In the genomic region with DNA sequence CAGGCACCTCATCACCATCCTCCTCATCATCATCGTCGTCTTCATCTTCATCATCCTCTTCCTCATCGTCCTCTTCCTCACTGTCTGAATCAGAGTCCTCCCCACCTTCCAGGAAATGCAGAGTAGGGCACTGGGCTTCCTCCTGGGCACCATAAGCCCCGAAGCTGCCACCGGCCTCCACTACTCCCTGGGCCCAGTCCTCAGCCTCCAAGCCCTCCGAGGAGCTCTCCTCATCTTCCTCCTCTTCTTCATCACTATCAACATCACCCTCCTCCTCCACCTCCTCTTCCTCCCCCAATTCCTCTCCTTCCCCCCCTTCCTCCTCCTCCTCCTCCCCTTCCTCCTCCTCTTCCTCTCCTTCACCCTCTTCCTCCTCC, we compare ENCODE assay signal across 10 cellular contexts. TPM values are rescaled to one million over a fixed set of nuclear protein-coding genes. Genes with fewer than 3 reads are reported as not detected.
DNase-seq lines count a peak whose midpoint lies in the region; ATAC-seq and TF ChIP-seq lines count a peak whose summit lies in the region.
"Had no signal": no experiment of that assay in that cellular context is flagged by ENCODE, and none has a peak within 500 bp of the region (broad histone marks: within the 10 kb centered on the region; RNA-seq: fewer than 3 reads in every experiment).

No MANE protein-coding gene starts in this region.

- H3K9me3 Mint-ChIP-seq in activated CD8-positive, alpha-beta memory T cell treated with anti-CD3 and anti-CD28 coated beads, Interleukin-2, amount 10 ng/mL, durations not matched to agents 7 days and 5 days (ENCODE audit: low read depth), result no peaks in the 10 kb centered on the region
- no peaks in the 10 kb centered on the region for H3K9me3 Mint-ChIP-seq in activated naive CD8-positive, alpha-beta T cell treated with anti-CD3 and anti-CD28 coated beads for 36 hours
- H3K9me3 Mint-ChIP-seq: CD14-positive monocyte had no signal

- no peaks in the 10 kb centered on the region for H3K27me3 ChIP-seq in hepatocyte
- no peaks in the 10 kb centered on the region for H3K27me3 ChIP-seq in subcutaneous abdominal adipose tissue (ENCODE audit: control insufficient read depth in 5 of 5, insufficient read depth in 4 of 5, low read length in 5 of 5)

- H3K9me3 ChIP-seq in hepatocyte (ENCODE audit: low read depth), result no peaks in the 10 kb centered on the region
- H3K9me3 ChIP-seq in subcutaneous abdominal adipose tissue (ENCODE audit: control insufficient read depth in 5 of 5, low read length in 5 of 5), result no peaks in the 10 kb centered on the region

- H3K9me2 ChIP-seq in hepatocyte (replicated peaks; ENCODE audit: insufficient read depth), result no peaks in the 10 kb centered on the region

- H4K20me1 ChIP-seq in hepatocyte (ENCODE audit: insufficient read depth, poor library complexity, severe bottlenecking), result peaks cover 18% of the 10 kb centered on the region

- TF ChIP-seq CTCF in hepatocyte (IDR thresholded peaks at IDR 0.05; ENCODE audit: poor library complexity), result no peak

- peaks cover 5% of the 10 kb centered on the region for H3K27me3 Mint-ChIP-seq in activated CD8-positive, alpha-beta memory T cell treated with anti-CD3 and anti-CD28 coated beads, Interleukin-2, amount 10 ng/mL, durations not matched to agents 7 days and 5 days
- peaks cover under 1% of the 10 kb centered on the region for H3K27me3 Mint-ChIP-seq in activated naive CD8-positive, alpha-beta T cell treated with anti-CD3 and anti-CD28 coated beads for 36 hours

- H3K4me2 ChIP-seq in hepatocyte, result peak overlapping the region; percentile 97

- no peak for ATAC-seq in activated CD8-positive, alpha-beta memory T cell treated with anti-CD3 and anti-CD28 coated beads, Interleukin-2, amount 10 ng/mL, durations not matched to agents 7 days and 5 days
- no peak for ATAC-seq in HG03039 (IDR thresholded peaks at IDR 0.05; ENCODE audit: unreplicated experiment)

- CTCF ChIA-PET in activated CD8-positive, alpha-beta memory T cell treated with anti-CD3 and anti-CD28 coated beads, Interleukin-2, amount 10 ng/mL, durations not matched to agents 7 days and 5 days (lab: Charles Lee), result interaction anchor here (1.2 to 7.7 kb wide), 3 partner anchors 16 to 209 kb away, joined by 4 to 65 read pairs (median 22); a partner anchor contains a TSS

- peaks cover 32% of the 10 kb centered on the region for H3K79me2 ChIP-seq in hepatocyte

- H3K4me1 ChIP-seq in hepatocyte (ENCODE audit: insufficient read depth), result peaks cover 34% of the 10 kb centered on the region
- H3K4me1 ChIP-seq in subcutaneous abdominal adipose tissue (ENCODE audit: control insufficient read depth in 5 of 5, insufficient read depth in 5 of 5, low read length in 5 of 5), result peaks cover 4 to 46% (median 41%) of the 10 kb centered on the region in 5 donors

- no peak overlapping the region for H3K27ac Mint-ChIP-seq in activated CD8-positive, alpha-beta memory T cell treated with anti-CD3 and anti-CD28 coated beads, Interleukin-2, amount 10 ng/mL, durations not matched to agents 7 days and 5 days
- H3K27ac Mint-ChIP-seq in activated naive CD8-positive, alpha-beta T cell treated with anti-CD3 and anti-CD28 coated beads for 36 hours, result peak overlapping the region; percentile 50

- H3K36me3 Mint-ChIP-seq in activated CD8-positive, alpha-beta memory T cell treated with anti-CD3 and anti-CD28 coated beads, Interleukin-2, amount 10 ng/mL, durations not matched to agents 7 days and 5 days, result peaks cover 3% of the 10 kb centered on the region
- H3K36me3 Mint-ChIP-seq in activated naive CD8-positive, alpha-beta T cell treated with anti-CD3 and anti-CD28 coated beads for 36 hours, result peaks cover 10% of the 10 kb centered on the region

- no peak for DNase-seq in activated CD8-positive, alpha-beta memory T cell treated with anti-CD3 and anti-CD28 coated beads, Interleukin-2, amount 10 ng/mL, durations not matched to agents 7 days and 5 days
- DNase-seq in activated CD8-positive, alpha-beta memory T cell treated with anti-CD3 and anti-CD28 coated beads, Interleukin-2, amount 50 U/mL, for 4 hours, result no peak
- DNase-seq in activated naive CD8-positive, alpha-beta T cell treated with anti-CD3 and anti-CD28 coated beads for 36 hours, result no peak
- DNase-seq in hepatocyte (ENCODE audit: low spot score), result no peak
- DNase-seq in NCI-H2196 treated with DMSO at 0.1 percent for 48 hours (lab: John Stamatoyannopoulos, UW; ENCODE audit: unreplicated experiment), result no peak
- no peak for DNase-seq in RPMI8226

- H3K36me3 ChIP-seq in hepatocyte (replicated peaks; ENCODE audit: insufficient read depth, low read depth) (no peaks in the 10 kb centered on the region), subcutaneous abdominal adipose tissue (ENCODE audit: control insufficient read depth in 5 of 5, insufficient read depth in 5 of 5, low read length in 5 of 5) (peaks cover 0 to 12% (median 6%) of the 10 kb centered on the region in 5 donors)

- H3K4me3 Mint-ChIP-seq in activated CD8-positive, alpha-beta memory T cell treated with anti-CD3 and anti-CD28 coated beads, Interleukin-2, amount 10 ng/mL, durations not matched to agents 7 days and 5 days, result peak overlapping the region; percentile 17
- H3K4me3 Mint-ChIP-seq in activated naive CD8-positive, alpha-beta T cell treated with anti-CD3 and anti-CD28 coated beads for 36 hours, result peak overlapping the region; percentile 62

- no peak overlapping the region for H2AFZ ChIP-seq in hepatocyte

- H3K27ac ChIP-seq in hepatocyte (no peak overlapping the region), subcutaneous abdominal adipose tissue (ENCODE audit: low read depth, low read length) (peak overlapping the region; percentile 9)

- H3K4me3 ChIP-seq in hepatocyte, result no peak overlapping the region
- peak overlapping the region; percentile 8 to 89 (median 81) for H3K4me3 ChIP-seq in subcutaneous abdominal adipose tissue (ENCODE audit: low read depth in 1 of 5, low read length in 5 of 5)

- H3K4me1 Mint-ChIP-seq in activated CD8-positive, alpha-beta memory T cell treated with anti-CD3 and anti-CD28 coated beads, Interleukin-2, amount 10 ng/mL, durations not matched to agents 7 days and 5 days, result peaks cover 48% of the 10 kb centered on the region
- peaks cover 32% of the 10 kb centered on the region for H3K4me1 Mint-ChIP-seq in activated naive CD8-positive, alpha-beta T cell treated with anti-CD3 and anti-CD28 coated beads for 36 hours

- peak overlapping the region in 2 of 5 donors; percentile 64 to 75 for H3K9ac ChIP-seq in subcutaneous abdominal adipose tissue (ENCODE audit: low read length in 5 of 5)

- 97% methylated on average over 3 of the region's 6 CpGs for WGBS in hepatocyte (ENCODE audit: low lambda C conversion rate, missing lambda C conversion rate)

RNA-seq across cellular contexts. Expression of a gene that starts 1.7 kb away (rescaled TPM):
- total RNA-seq in activated CD8-positive, alpha-beta memory T cell treated with anti-CD3 and anti-CD28 coated beads, Interleukin-2, amount 10 ng/mL, durations not matched to agents 7 days and 5 days, result 10 to 100 TPM; 76.5 to 76.8 TPM
- 10 to 100 TPM; 54.6 to 59.0 TPM for total RNA-seq in activated naive CD8-positive, alpha-beta T cell treated with anti-CD3 and anti-CD28 coated beads for 36 hours
- 40.9 and 46.7 TPM in 2 replicates for total RNA-seq in hepatocyte
- 17.6 and 21.2 TPM in 2 replicates for polyA plus RNA-seq in hepatocyte

RNA-seq across cellular contexts. Expression of a gene that starts 3.6 kb away (rescaled TPM):
- under 1 TPM in 1 of 2 experiments, not detected in 1; 0.18 TPM for total RNA-seq in activated CD8-positive, alpha-beta memory T cell treated with anti-CD3 and anti-CD28 coated beads, Interleukin-2, amount 10 ng/mL, durations not matched to agents 7 days and 5 days
- total RNA-seq in activated naive CD8-positive, alpha-beta T cell treated with anti-CD3 and anti-CD28 coated beads for 36 hours, result under 1 TPM; 0.12 to 0.23 TPM
- 0.63 TPM in 1 of 2 replicates, not detected in the other for total RNA-seq in hepatocyte
- polyA plus RNA-seq in hepatocyte, result 0.51 TPM in 1 of 2 replicates, not detected in the other
- total RNA-seq: kidney epithelial cell had no signal
- polyA plus RNA-seq: CD14-positive monocyte had no signal

RNA-seq across cellular contexts. Expression of a gene that starts 11.3 kb away (rescaled TPM):
- total RNA-seq in activated CD8-positive, alpha-beta memory T cell treated with anti-CD3 and anti-CD28 coated beads, Interleukin-2, amount 10 ng/mL, durations not matched to agents 7 days and 5 days, result 100 to 1,000 TPM; 194 to 312 TPM
- 10 to 100 TPM; 54.6 to 60.9 TPM for total RNA-seq in activated naive CD8-positive, alpha-beta T cell treated with anti-CD3 and anti-CD28 coated beads for 36 hours
- 15.1 and 15.7 TPM in 2 replicates for total RNA-seq in hepatocyte
- 20.0 and 21.9 TPM in 2 replicates for polyA plus RNA-seq in hepatocyte

RNA-seq across cellular contexts. Expression of a gene that starts 17.3 kb away (rescaled TPM):
- 10 to 100 TPM; 32.5 to 37.0 TPM for total RNA-seq in activated CD8-positive, alpha-beta memory T cell treated with anti-CD3 and anti-CD28 coated beads, Interleukin-2, amount 10 ng/mL, durations not matched to agents 7 days and 5 days
- 10 to 100 TPM; 63.5 to 63.8 TPM for total RNA-seq in activated naive CD8-positive, alpha-beta T cell treated with anti-CD3 and anti-CD28 coated beads for 36 hours
- total RNA-seq in hepatocyte, result 9.6 and 11.7 TPM in 2 replicates
- polyA plus RNA-seq in hepatocyte, result 31.7 and 36.0 TPM in 2 replicates

RNA-seq across cellular contexts. Expression of a gene that starts 35.5 kb away (rescaled TPM):
- 10 to 100 TPM; 13.8 to 15.5 TPM for total RNA-seq in activated CD8-positive, alpha-beta memory T cell treated with anti-CD3 and anti-CD28 coated beads, Interleukin-2, amount 10 ng/mL, durations not matched to agents 7 days and 5 days
- 10 to 100 TPM; 11.1 to 11.7 TPM for total RNA-seq in activated naive CD8-positive, alpha-beta T cell treated with anti-CD3 and anti-CD28 coated beads for 36 hours
- total RNA-seq in hepatocyte, result 13.8 and 15.9 TPM in 2 replicates
- polyA plus RNA-seq in hepatocyte, result 19.7 and 21.8 TPM in 2 replicates
